Comparison of ENCODE assay signal across 22 cellular contexts in the genomic region with DNA sequence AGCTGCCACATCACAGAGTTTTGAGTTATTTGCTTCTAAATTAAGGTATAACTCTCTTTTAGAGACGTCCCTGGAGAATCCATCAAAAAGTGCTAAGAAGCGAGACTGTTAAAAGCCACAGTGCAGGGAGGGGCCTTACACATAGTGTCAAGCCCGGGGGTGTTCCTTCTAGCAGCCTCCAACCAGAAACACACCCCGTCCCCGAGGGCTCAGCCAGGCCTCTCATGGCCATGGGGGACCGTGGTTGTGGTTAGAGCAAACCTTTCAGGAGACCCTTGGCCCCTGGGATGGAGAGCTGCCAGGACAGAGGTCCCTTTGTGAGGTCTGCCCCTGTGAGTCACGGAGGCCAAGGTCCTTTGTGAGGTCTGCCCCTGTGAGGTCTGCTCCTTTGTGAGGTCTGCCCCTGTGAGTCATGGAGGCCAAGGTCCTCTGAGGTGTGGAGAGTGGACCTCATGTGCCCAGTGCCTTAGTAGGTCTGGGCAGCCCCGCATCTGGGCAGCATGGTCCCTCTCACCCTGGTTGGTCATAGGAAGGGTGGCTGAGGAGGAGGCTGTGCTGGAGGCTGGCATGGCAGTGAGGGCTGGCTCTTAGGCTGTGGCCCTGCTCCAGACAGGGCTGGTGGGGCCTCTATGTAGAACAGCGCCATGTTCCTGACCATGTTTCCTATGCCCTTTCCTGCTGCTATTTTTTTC. TPM values are rescaled to one million over a fixed set of nuclear protein-coding genes. Genes with fewer than 3 reads are reported as not detected.
DNase-seq lines count a peak whose midpoint lies in the region; ATAC-seq, FAIRE-seq and TF ChIP-seq lines count a peak whose summit lies in the region.
"Had no signal": no experiment of that assay in that cellular context is flagged by ENCODE, and none has a peak within 500 bp of the region (broad histone marks: within the 10 kb centered on the region; RNA-seq: fewer than 3 reads in every experiment).

No MANE protein-coding gene starts in this region.

- CTCF ChIA-PET in K562 (lab: Yijun Ruan, JAX; ENCODE audit: low intra/inter-chr PET ratio), result interaction anchor here (0.5 to 0.6 kb wide), 2 partner anchors 29 to 53 kb away, joined by 3 read pairs; no protein-coding TSS in a partner anchor

- ATAC-seq in K562 (no peak), GM18519 (IDR thresholded peaks at IDR 0.05; ENCODE audit: low FRiP score, unreplicated experiment) (no peak)
- ATAC-seq: left colon had no signal

- H3K4me1 ChIP-seq in Karpas-422 (ENCODE audit: low read length) (peaks cover 52% of the 10 kb centered on the region), K562 (replicated peaks in 1 of 2; ENCODE audit: control insufficient read depth in 2 of 2, insufficient read depth in 2 of 2, low read length in 2 of 2) (peaks cover 0 to 13% of the 10 kb centered on the region in 2 experiments; a peak in 3 of 5 replicates), osteoblast (ENCODE audit: insufficient read depth, low read length) (no peaks in the 10 kb centered on the region)

- no peak for TF ChIP-seq POLR2A in K562 (conservative IDR thresholded peaks at IDR 0.05)

- in situ Hi-C loops in K562 (cut with MboI) (no loop called here), GM13976 (cut with MboI; ENCODE audit: low sequenced_read_pairs, unreplicated experiment) (no loop called here)

- no peak overlapping the region for H2AFZ ChIP-seq in Karpas-422 (ENCODE audit: low read length)
- no peak overlapping the region for H2AFZ ChIP-seq in K562 (ENCODE audit: low read depth, low read length)
- H2AFZ ChIP-seq in osteoblast (ENCODE audit: low read length), result no peak overlapping the region

- H3K27me3 ChIP-seq in Karpas-422 (ENCODE audit: low read length) (no peaks in the 10 kb centered on the region), K562 (ENCODE audit: control insufficient read depth in 2 of 2, insufficient read depth in 2 of 2, low read length in 2 of 2) (peaks cover 44 to 97% of the 10 kb centered on the region in 2 experiments), osteoblast (ENCODE audit: insufficient read depth, low read length) (peaks cover 3% of the 10 kb centered on the region)
- H3K27me3 ChIP-seq: breast epithelium had no signal

- TF ChIP-seq RAD21 in K562 (CRISPR knock-in tag; conservative IDR thresholded peaks at IDR 0.05 in 1 of 2, IDR thresholded peaks at IDR 0.05 in 1 of 2), result no peak

- POLR2A ChIA-PET in K562 (lab: Yijun Ruan, JAX), result interaction anchor here (0.5 to 9.8 kb wide), 12 partner anchors 10 to 209 kb away, joined by 3 to 136 read pairs (median 4); no protein-coding TSS in a partner anchor

- no peaks in the 10 kb centered on the region for H3K36me3 ChIP-seq in Karpas-422 (ENCODE audit: insufficient read depth, low read length)
- H3K36me3 ChIP-seq in K562 (ENCODE audit: control insufficient read depth, insufficient read depth, low read length), result no peaks in the 10 kb centered on the region
- no peaks in the 10 kb centered on the region for H3K36me3 ChIP-seq in osteoblast (ENCODE audit: insufficient read depth, low read length)
- H3K36me3 ChIP-seq: breast epithelium, prostate gland had no signal

- H3K4me3 ChIP-seq in Karpas-422 (ENCODE audit: low read length) (no peak overlapping the region), K562 (no peak overlapping the region), osteoblast (ENCODE audit: insufficient read depth, low read length) (no peak overlapping the region)
- H3K4me3 ChIP-seq: breast epithelium, prostate gland had no signal

- peaks cover 25% of the 10 kb centered on the region for H3K9me1 ChIP-seq in K562 (ENCODE audit: control insufficient read depth, insufficient read depth, low read length)

- BruUV-seq in K562 (replicated peaks; lab: Mats Ljungman, UMichigan), result no TSS peak

- H3K27ac ChIP-seq in Karpas-422 (ENCODE audit: low read length) (peak overlapping the region; percentile 48), K562 (ENCODE audit: extremely low read depth, low read depth, low read length) (no peak overlapping the region), osteoblast (ENCODE audit: low read depth, low read length) (no peak overlapping the region)
- H3K27ac ChIP-seq: breast epithelium, prostate gland had no signal

- H3K4me2 ChIP-seq in Karpas-422 (ENCODE audit: low read depth, low read length, poor library complexity, severe bottlenecking) (peak overlapping the region; percentile 28), K562 (ENCODE audit: insufficient read depth, low read length) (no peak overlapping the region), osteoblast (ENCODE audit: insufficient read depth, low read length) (no peak overlapping the region)

- peak overlapping the region; percentile 11; the same call in 1 of the 2 replicates for H3K9ac ChIP-seq in Karpas-422 (ENCODE audit: low read length)
- H3K9ac ChIP-seq in K562 (ENCODE audit: insufficient read depth in 1 of 2, low read depth in 2 of 2, low read length in 2 of 2), result no peak overlapping the region

- H3K79me2 ChIP-seq in Karpas-422 (ENCODE audit: low read length) (peaks cover 93% of the 10 kb centered on the region), K562 (ENCODE audit: control insufficient read depth, insufficient read depth, low read length) (no peaks in the 10 kb centered on the region), osteoblast (ENCODE audit: insufficient read depth, low read length) (no peaks in the 10 kb centered on the region)

- H4K20me1 ChIP-seq in Karpas-422 (ENCODE audit: insufficient read depth, low read depth, low read length) (peaks cover 26% of the 10 kb centered on the region; the same call in 1 of the 2 replicates), K562 (replicated peaks; ENCODE audit: control insufficient read depth, insufficient read depth, low read length) (peaks cover 79% of the 10 kb centered on the region), osteoblast (ENCODE audit: insufficient read depth, low read length) (no peaks in the 10 kb centered on the region)

- FAIRE-seq in K562 (lab: Jason Lieb, UNC), result no peak
- FAIRE-seq: endothelial cell of umbilical vein had no signal

- DNase-seq in COLO829 (ENCODE audit: low spot score) (peak; percentile 46), Karpas-422 (peak; percentile 60), K562 (ENCODE audit: extremely low read depth in 1 of 4, low spot score in 3 of 4) (no peak), osteoblast (ENCODE audit: insufficient read length, low spot score, missing footprints) (peak; percentile 65), NCI-H1105 (lab: John Stamatoyannopoulos, UW) (no peak), GM13976 (ENCODE audit: low spot score) (no peak)
- no peak for DNase-seq in activated naive CD4-positive, alpha-beta T cell (lab: John Stamatoyannopoulos, UW)
- DNase-seq: activated CD4-positive, alpha-beta T cell treated with anti-CD3 and anti-CD28 coated beads for 48 hours; COR-L47; dermis blood vessel endothelial cell; IMR-90; left colon; MV-4-11; NCI-H1930; NCI-H446; nephron progenitor cell; NK-92 treated with Interleukin-12 subunit alpha and Interleukin-12 subunit beta, amount 100 ng/mL, for 24 hours; SW 1271 had no signal

- no peak for TF ChIP-seq EP300 in K562 (IDR thresholded peaks at IDR 0.05; ENCODE audit: low read length)

- TF ChIP-seq CTCF in K562 (IDR thresholded peaks at IDR 0.05 in 2 of 3, conservative IDR thresholded peaks at IDR 0.05 in 1 of 3; ENCODE audit: insufficient read depth in 2 of 3, low read depth in 1 of 3, low read length in 3 of 3), result no peak
- TF ChIP-seq CTCF in osteoblast (IDR thresholded peaks at IDR 0.05; ENCODE audit: extremely low read depth, low read depth, low read length), result no peak
- no peak for TF ChIP-seq CTCF in GM13976 (IDR thresholded peaks at IDR 0.05; ENCODE audit: borderline replicate concordance, control extremely low read depth, extremely low read depth, insufficient read depth, missing control alignments)

- no peaks in the 10 kb centered on the region for H3K9me2 ChIP-seq in Karpas-422 (replicated peaks; ENCODE audit: insufficient read depth, low read length)

- intact Hi-C loops in K562 (cut with micrococcal nuclease), result no loop called here

- WGBS in K562 (ENCODE audit: insufficient coverage, low coverage, missing lambda C conversion rate), result 2% methylated on average over 9 of the region's 9 CpGs

- H3K9me3 ChIP-seq in Karpas-422 (ENCODE audit: low read length) (no peaks in the 10 kb centered on the region), K562 (replicated peaks; ENCODE audit: control insufficient read depth, insufficient read depth, low read depth, low read length) (no peaks in the 10 kb centered on the region), osteoblast (ENCODE audit: low read depth, low read length) (no peaks in the 10 kb centered on the region)
- H3K9me3 ChIP-seq: breast epithelium, prostate gland had no signal

TF ChIP-seq in K562, 482 proteins besides CTCF, POLR2A, EP300 and RAD21 (continues in another document):
- TF ChIP-seq DDX20 (tag; IDR thresholded peaks at IDR 0.05; ENCODE audit: low read depth) (no peak), ASH1L (IDR thresholded peaks at IDR 0.05; ENCODE audit: borderline replicate concordance, low read depth, partially characterized antibody) (no peak)

RNA-seq across cellular contexts. Expression of a gene that starts 5.4 kb away (rescaled TPM):
- total RNA-seq in Karpas-422 (2014; rRNA removed; shearing (Covaris generic); ENCODE audit: low replicate concordance), result 33.0 and 33.8 TPM in 2 replicates
- total RNA-seq in K562 (2011; cell fraction: chromatin; rRNA removed; ENCODE audit: low replicate concordance), result 0.79 and 1.2 TPM in 2 replicates
- total RNA-seq in K562 (2011; cell fraction: nucleolus; rRNA removed), result 0.50 and 0.79 TPM in 2 replicates
- total RNA-seq in K562 (2011; cell fraction: nucleoplasm; rRNA removed), result 0.29 and 0.46 TPM in 2 replicates
- total RNA-seq in K562 (2014; rRNA removed), result 0.14 and 0.24 TPM in 2 replicates
- 0.04 and 0.10 TPM in 2 replicates for total RNA-seq in K562 (2014; rRNA removed; fragmentation: Illumina TruSeq; extraction: Trizol)
- total RNA-seq in K562 (2015; rRNA removed; fragmentation: Illumina TruSeq; extraction: Trizol), result 0.04 and 0.11 TPM in 2 replicates
- 0.22 and 0.74 TPM in 2 replicates for total RNA-seq in K562 (2021)
- 0.13 and 0.22 TPM in 2 replicates for polyA plus RNA-seq in K562 (2011; rRNA removed)
- polyA plus RNA-seq in K562 (2011; cell fraction: cytosol; rRNA removed), result 0.15 and 0.31 TPM in 2 replicates
- polyA plus RNA-seq in K562 (2011; cell fraction: nucleus; rRNA removed), result 0.35 and 0.60 TPM in 2 replicates
- 0.14 and 0.26 TPM in 2 replicates for polyA plus RNA-seq in K562 (2012)
- polyA plus RNA-seq in K562 (2014; fragmentation: Illumina TruSeq; extraction: Trizol), result 0.12 and 0.13 TPM in 2 replicates
- polyA plus RNA-seq in K562 (2014; fragmentation: Nextera tagmentation; extraction: Ambion mirVana), result not detected
- 0.18 TPM in 1 of 2 replicates, not detected in the other for polyA plus RNA-seq in K562 (2014; rRNA removed)
- polyA minus RNA-seq in K562 (2011; rRNA and poly(A)+ RNA removed), result 0.21 and 0.32 TPM in 2 replicates
- 0.57 TPM in 1 of 2 replicates, not detected in the other for polyA minus RNA-seq in K562 (2011; cell fraction: cytosol; rRNA and poly(A)+ RNA removed)
- 0.40 and 0.67 TPM in 2 replicates for polyA minus RNA-seq in K562 (2011; cell fraction: nucleus; rRNA and poly(A)+ RNA removed)
- total RNA-seq in osteoblast, result 0.29 and 0.72 TPM in 2 replicates

Comparison
In these comparisons a context has a peak if more than half of its experiments do, and no peak if none do; other contexts are left out.
1. DNase-seq: peak in COLO829 (single experiment), Karpas-422 (single experiment) and osteoblast (single experiment); none in K562 (0 of 4), NCI-H1105 (single experiment), activated naive CD4-positive, alpha-beta T cell (0 of 4) and GM13976 (single experiment).
2. RNA of a gene that starts 5.4 kb away (total RNA-seq): 33.0 to 33.8 TPM in Karpas-422; 0.29 to 0.72 TPM in osteoblast and 0.04 to 1.2 TPM in K562; every median in the first group is over 10 times any median in the second.